ENCODE assay signal across 21 cellular contexts in genomic region chr10:85152488-85152887, GRCh38.
"Had no signal": no experiment of that assay in that cellular context is flagged by ENCODE, and none has a peak within 500 bp of the region (broad histone marks: within the 10 kb centered on the region; RNA-seq: fewer than 3 reads in every experiment).

No MANE protein-coding gene starts in this region.

- H3K4me3 ChIP-seq: MG63, Peyer's patch had no signal

- H3K9me3 ChIP-seq: MG63, Peyer's patch had no signal

- H3K36me3 ChIP-seq: MG63, Peyer's patch had no signal

- H3K4me1 ChIP-seq: Peyer's patch had no signal

- DNase-seq: activated CD4-positive, alpha-beta memory T cell treated with anti-CD3 and anti-CD28 coated beads, Interleukin-2, amount 10 ng/mL, durations not matched to agents 7 days and 5 days; activated CD4-positive, alpha-beta T cell treated with anti-CD3 and anti-CD28 coated beads for 36 hours; activated CD4-positive, alpha-beta T cell treated with anti-CD3 and anti-CD28 coated beads, Interleukin-2, amount 50 U/mL, for 1 hour; activated gamma-delta T cell; activated naive CD4-positive, alpha-beta T cell treated with anti-CD3 and anti-CD28 coated beads for 36 hours; activated T-cell treated with anti-CD3 and anti-CD28 coated beads for 4 hours; activated T-cell treated with anti-CD3 and anti-CD28 coated beads, Interleukin-2, amount 50 U/mL, for 48 hours; amygdala; MG63; MV-4-11; NCI-H1092 treated with DMSO at 0.1 percent for 48 hours; NCI-H1417 treated with DMSO at 0.1 percent for 48 hours; NCI-H1694; NCI-H2029; NCI-H2107; NCI-H446; NCI-H524; Peyer's patch; SHP77 treated with DMSO at 0.1 percent for 48 hours; T-helper 9 cell had no signal

- ATAC-seq: activated CD4-positive, alpha-beta T cell treated with anti-CD3 and anti-CD28 coated beads for 36 hours; activated T-helper 17 cell treated with anti-CD3 and anti-CD28 coated beads, Interleukin-2, amount 50 U/mL, for 72 hours had no signal
